Comparison of ENCODE assay signal across 9 cellular contexts in the genomic region with DNA sequence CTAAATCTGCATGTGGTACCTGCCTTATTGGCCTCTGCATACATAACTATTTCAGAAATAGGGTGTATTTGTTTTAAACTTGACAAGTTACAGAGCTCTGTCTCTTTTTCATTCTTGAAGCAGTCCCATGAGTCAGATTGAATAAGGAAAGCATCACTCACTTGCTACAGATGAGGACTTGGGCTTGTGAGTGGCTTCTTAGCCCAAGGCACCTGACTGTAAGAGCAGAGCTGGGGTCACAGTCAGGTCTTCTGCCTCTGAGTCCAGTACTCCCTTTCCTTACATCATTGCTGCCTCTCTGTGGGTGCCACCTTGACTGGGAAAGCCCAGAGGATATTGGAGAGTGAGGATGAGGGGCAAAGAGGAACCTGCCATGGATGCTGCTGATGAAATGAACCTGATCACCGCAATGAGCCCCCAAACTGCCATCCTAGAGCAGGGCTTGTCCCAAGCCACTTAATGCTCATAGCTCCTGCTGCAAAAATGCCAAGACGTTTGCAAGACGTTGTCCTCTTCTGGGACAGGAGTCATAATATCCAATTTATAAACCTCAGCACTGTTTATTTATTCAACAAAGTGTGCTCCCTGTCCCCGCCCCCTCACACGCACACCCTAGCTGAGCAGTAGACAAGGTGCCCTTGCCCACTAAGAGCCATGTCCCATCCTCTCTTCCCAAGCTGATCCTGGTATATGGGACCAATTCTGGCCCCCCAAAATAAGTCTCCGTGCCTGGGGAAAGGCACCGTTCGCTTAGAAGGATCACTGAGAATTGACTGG.
A peak's percentile ranks its signal among the peaks of the same experiment; 100 is the strongest.
DNase-seq lines count a peak whose midpoint lies in the region; ATAC-seq and TF ChIP-seq lines count a peak whose summit lies in the region.
"Had no signal": no experiment of that assay in that cellular context is flagged by ENCODE, and none has a peak within 500 bp of the region (broad histone marks: within the 10 kb centered on the region; RNA-seq: fewer than 3 reads in every experiment).

No MANE protein-coding gene starts in this region.

- no peak overlapping the region for H3K4me2 ChIP-seq in mesenchymal stem cell (ENCODE audit: low read length, poor library complexity, severe bottlenecking)

- peak; percentile 12 for DNase-seq in stimulated activated CD4-positive, alpha-beta T cell treated with anti-CD3 and anti-CD28 coated beads, Interleukin-1b, Interleukin-23, amount 100 ng/mL, for 48 hours
- no peak for DNase-seq in stimulated activated CD4-positive, alpha-beta T cell treated with anti-CD3 and anti-CD28 coated beads, Interleukin-15, amount 100 ng/mL, for 24 hours
- DNase-seq in activated T-helper 2 cell treated with anti-CD3 and anti-CD28 coated beads, Interferon-gamma antibody, Interleukin-2, Interleukin-4, amounts not matched to agents 10 μg/mL and 5 μg/mL and 100 μg/mL, durations not matched to agents 14 hours and 24 hours and 36 hours (ENCODE audit: low spot score): peak; percentile 0
- no peak for DNase-seq in mesenchymal stem cell
- DNase-seq in LoVo (ENCODE audit: low spot score): no peak
- DNase-seq in nucleus accumbens (lab: John Stamatoyannopoulos, UW): no peak
- no peak for DNase-seq in right cardiac atrium
- no peak for DNase-seq in upper lobe of left lung

- peaks cover 5% of the 10 kb centered on the region for H3K4me1 Mint-ChIP-seq in activated T-helper 2 cell treated with anti-CD3 and anti-CD28 coated beads, Interferon-gamma antibody, Interleukin-2, Interleukin-4, amounts not matched to agents 10 μg/mL and 5 μg/mL and 100 μg/mL, durations not matched to agents 14 hours and 24 hours and 36 hours (ENCODE audit: low read depth)

- H3K9me3 ChIP-seq in mesenchymal stem cell (ENCODE audit: control insufficient read depth, low read length): no peaks in the 10 kb centered on the region
- H3K9me3 ChIP-seq in right cardiac atrium (ENCODE audit: control insufficient read depth, low read length): no peaks in the 10 kb centered on the region
- H3K9me3 ChIP-seq in upper lobe of left lung: no peaks in the 10 kb centered on the region
- H3K9me3 ChIP-seq: mucosa of descending colon had no signal

- H4K91ac ChIP-seq in mesenchymal stem cell (ENCODE audit: low read length): no peak overlapping the region

- H3K9ac ChIP-seq in mesenchymal stem cell (ENCODE audit: low read length): no peak overlapping the region

- TF ChIP-seq POLR2A in upper lobe of left lung (IDR thresholded peaks at IDR 0.05): no peak

- H3K36me3 ChIP-seq in mesenchymal stem cell (ENCODE audit: control insufficient read depth in 1 of 2, insufficient read depth in 2 of 2, low read depth in 1 of 2, low read length in 2 of 2) (peaks cover 0 to 19% of the 10 kb centered on the region in 2 experiments), upper lobe of left lung (peaks cover 0 to 5% (median 2%) of the 10 kb centered on the region in 4 donors)

- H3K9me3 Mint-ChIP-seq in activated T-helper 2 cell treated with anti-CD3 and anti-CD28 coated beads, Interferon-gamma antibody, Interleukin-2, Interleukin-4, amounts not matched to agents 10 μg/mL and 5 μg/mL and 100 μg/mL, durations not matched to agents 14 hours and 24 hours and 36 hours: no peaks in the 10 kb centered on the region

- peaks cover 11% of the 10 kb centered on the region for H3K36me3 Mint-ChIP-seq in activated T-helper 2 cell treated with anti-CD3 and anti-CD28 coated beads, Interferon-gamma antibody, Interleukin-2, Interleukin-4, amounts not matched to agents 10 μg/mL and 5 μg/mL and 100 μg/mL, durations not matched to agents 14 hours and 24 hours and 36 hours (ENCODE audit: low read depth)

- no peak overlapping the region for H3K14ac ChIP-seq in mesenchymal stem cell (ENCODE audit: low read length in 2 of 2)

- no peak overlapping the region for H3K18ac ChIP-seq in mesenchymal stem cell (ENCODE audit: low read depth in 1 of 2, low read length in 2 of 2)

- H4K8ac ChIP-seq in mesenchymal stem cell (ENCODE audit: low read length): peak overlapping the region; percentile 64

- intact Hi-C loops in activated T-helper 2 cell treated with anti-CD3 and anti-CD28 coated beads, Interferon-gamma antibody, Interleukin-2, Interleukin-4, amounts not matched to agents 10 μg/mL and 5 μg/mL and 100 μg/mL, durations not matched to agents 14 hours and 24 hours and 36 hours (cut with micrococcal nuclease): loop anchor here (5.0 kb wide), 1 partner anchor 69 kb away; no protein-coding TSS in a partner anchor
- intact Hi-C loops in right cardiac atrium (cut with DNase I): loop anchor here in 3 of 4 donors (5.0 to 10.0 kb wide), 3 partner anchors 74 to 429 kb away; no protein-coding TSS in a partner anchor

- peaks cover 0 to 4% of the 10 kb centered on the region in 2 experiments for H3K27me3 ChIP-seq in mesenchymal stem cell (ENCODE audit: control insufficient read depth in 1 of 2, insufficient read depth in 1 of 2, low read length in 2 of 2)
- no peaks in the 10 kb centered on the region for H3K27me3 ChIP-seq in right cardiac atrium (ENCODE audit: control insufficient read depth, insufficient read depth)
- H3K27me3 ChIP-seq in upper lobe of left lung: no peaks in the 10 kb centered on the region

- no peak overlapping the region for H2BK5ac ChIP-seq in mesenchymal stem cell (ENCODE audit: low read depth, low read length, poor library complexity, severe bottlenecking)

- H2BK15ac ChIP-seq in mesenchymal stem cell (ENCODE audit: low read depth, poor library complexity, severe bottlenecking): no peak overlapping the region

- no peak overlapping the region for H2AFZ ChIP-seq in mesenchymal stem cell (ENCODE audit: low read depth, low read length)

- 68% methylated on average over 8 of the region's 8 CpGs for WGBS in mesenchymal stem cell
- WGBS in right cardiac atrium: 86% methylated on average over 8 of the region's 8 CpGs
- WGBS in upper lobe of left lung, 2 donors: 81 to 87% methylated on average over 8 of the region's 8 CpGs

- H2BK120ac ChIP-seq in mesenchymal stem cell (ENCODE audit: low read depth, low read length): no peak overlapping the region

- no peak overlapping the region for H3K4me3 Mint-ChIP-seq in activated T-helper 2 cell treated with anti-CD3 and anti-CD28 coated beads, Interferon-gamma antibody, Interleukin-2, Interleukin-4, amounts not matched to agents 10 μg/mL and 5 μg/mL and 100 μg/mL, durations not matched to agents 14 hours and 24 hours and 36 hours (ENCODE audit: low read depth)

- H2BK12ac ChIP-seq in mesenchymal stem cell (ENCODE audit: low read length in 2 of 2): no peak overlapping the region

- TF ChIP-seq EP300 in upper lobe of left lung (IDR thresholded peaks at IDR 0.05): no peak

- no peak overlapping the region for H3K23ac ChIP-seq in mesenchymal stem cell (ENCODE audit: low read length in 2 of 2)

- H3K27ac ChIP-seq in mesenchymal stem cell (ENCODE audit: low read length, poor library complexity, severe bottlenecking): no peak overlapping the region
- no peak overlapping the region for H3K27ac ChIP-seq in right cardiac atrium (ENCODE audit: low read length)
- H3K27ac ChIP-seq in upper lobe of left lung: no peak overlapping the region

- no peak for ATAC-seq in right cardiac atrium
- no peak for ATAC-seq in upper lobe of left lung (ENCODE audit: low FRiP score in 2 of 2)

- no peaks in the 10 kb centered on the region for H3K79me1 ChIP-seq in mesenchymal stem cell (replicated peaks; ENCODE audit: low read length, poor library complexity, severe bottlenecking)

- H3K4me3 ChIP-seq in mesenchymal stem cell (ENCODE audit: insufficient read depth in 1 of 2, low read depth in 1 of 2, low read length in 2 of 2): no peak overlapping the region
- no peak overlapping the region for H3K4me3 ChIP-seq in right cardiac atrium (ENCODE audit: low read length)
- no peak overlapping the region for H3K4me3 ChIP-seq in upper lobe of left lung
- H3K4me3 ChIP-seq: mucosa of descending colon had no signal

- TF ChIP-seq CTCF in upper lobe of left lung (IDR thresholded peaks at IDR 0.05): no peak

- H2AK5ac ChIP-seq in mesenchymal stem cell (ENCODE audit: low read length, severe bottlenecking): no peak overlapping the region

- H3K4ac ChIP-seq in mesenchymal stem cell (ENCODE audit: low read depth in 1 of 2, low read length in 2 of 2): no peak overlapping the region

- no peak overlapping the region for H3K27ac Mint-ChIP-seq in activated T-helper 2 cell treated with anti-CD3 and anti-CD28 coated beads, Interferon-gamma antibody, Interleukin-2, Interleukin-4, amounts not matched to agents 10 μg/mL and 5 μg/mL and 100 μg/mL, durations not matched to agents 14 hours and 24 hours and 36 hours

- H3K4me1 ChIP-seq in mesenchymal stem cell (ENCODE audit: control insufficient read depth, insufficient read depth, low read depth, low read length) (peaks cover 6% of the 10 kb centered on the region), right cardiac atrium (ENCODE audit: control insufficient read depth, insufficient read depth, low read length) (no peaks in the 10 kb centered on the region), upper lobe of left lung (peaks cover 0 to 11% (median 7%) of the 10 kb centered on the region in 4 donors)

- no peaks in the 10 kb centered on the region for H3K27me3 Mint-ChIP-seq in activated T-helper 2 cell treated with anti-CD3 and anti-CD28 coated beads, Interferon-gamma antibody, Interleukin-2, Interleukin-4, amounts not matched to agents 10 μg/mL and 5 μg/mL and 100 μg/mL, durations not matched to agents 14 hours and 24 hours and 36 hours (ENCODE audit: low read depth)

Comparison
In these comparisons a context has a peak if more than half of its experiments do, and no peak if none do; other contexts are left out.
1. DNase-seq: peak in stimulated activated CD4-positive, alpha-beta T cell treated with anti-CD3 and anti-CD28 coated beads, Interleukin-1b, Interleukin-23, amount 100 ng/mL, for 48 hours (single experiment) and activated T-helper 2 cell treated with anti-CD3 and anti-CD28 coated beads, Interferon-gamma antibody, Interleukin-2, Interleukin-4, amounts not matched to agents 10 μg/mL and 5 μg/mL and 100 μg/mL, durations not matched to agents 14 hours and 24 hours and 36 hours (single experiment); none in stimulated activated CD4-positive, alpha-beta T cell treated with anti-CD3 and anti-CD28 coated beads, Interleukin-15, amount 100 ng/mL, for 24 hours (single experiment), mesenchymal stem cell (single experiment), LoVo (single experiment), nucleus accumbens (0 of 56), right cardiac atrium (0 of 3) and upper lobe of left lung (0 of 2).